In genomic region chr5:107263387-107264003, GRCh38 we compare ENCODE assay signal across 14 cellular contexts.
DNase-seq lines count a peak whose midpoint lies in the region; ATAC-seq and TF ChIP-seq lines count a peak whose summit lies in the region.
"Had no signal": no experiment of that assay in that cellular context is flagged by ENCODE, and none has a peak within 500 bp of the region (broad histone marks: within the 10 kb centered on the region; RNA-seq: fewer than 3 reads in every experiment).

No MANE protein-coding gene starts in this region.

- no peaks in the 10 kb centered on the region for H3K9me2 ChIP-seq in PC-9 (ENCODE audit: insufficient read depth)

- CTCF ChIA-PET in activated CD4-positive, alpha-beta memory T cell treated with anti-CD3 and anti-CD28 coated beads, Interleukin-2, amount 10 ng/mL, durations not matched to agents 7 days and 5 days (lab: Charles Lee): no interaction called here
- CTCF ChIA-PET in activated CD4-positive, alpha-beta memory T cell treated with anti-CD3 and anti-CD28 coated beads for 36 hours (lab: Charles Lee): interaction anchor here (0.7 to 1.1 kb wide), 3 partner anchors 15 to 412 kb away, joined by 3 to 4 read pairs (median 4); no protein-coding TSS in a partner anchor
- CTCF ChIA-PET in PC-9 (lab: Charles Lee): no interaction called here

- no peaks in the 10 kb centered on the region for H3F3A ChIP-seq in PC-9 (ENCODE audit: insufficient read depth, low read depth)

- POLR2A ChIA-PET in activated CD4-positive, alpha-beta memory T cell treated with anti-CD3 and anti-CD28 coated beads, Interleukin-2, amount 10 ng/mL, durations not matched to agents 7 days and 5 days (lab: Charles Lee): no interaction called here
- POLR2A ChIA-PET in activated CD4-positive, alpha-beta memory T cell treated with anti-CD3 and anti-CD28 coated beads for 36 hours (lab: Charles Lee): no interaction called here
- POLR2A ChIA-PET in PC-9 (lab: Charles Lee; ENCODE audit: unreplicated experiment): no interaction called here

- H4K20me1 ChIP-seq in PC-9 (ENCODE audit: insufficient read depth): no peaks in the 10 kb centered on the region

- no TSS peak for BruUV-seq in PC-9 (replicated peaks; lab: Mats Ljungman, UMichigan)

- H3K9me3 Mint-ChIP-seq in activated CD4-positive, alpha-beta memory T cell treated with anti-CD3 and anti-CD28 coated beads, Interleukin-2, amount 10 ng/mL, durations not matched to agents 7 days and 5 days: peaks cover 21% of the 10 kb centered on the region
- H3K9me3 Mint-ChIP-seq in activated CD4-positive, alpha-beta memory T cell treated with anti-CD3 and anti-CD28 coated beads for 36 hours: peaks cover 3% of the 10 kb centered on the region
- peaks cover 14% of the 10 kb centered on the region for H3K9me3 Mint-ChIP-seq in stimulated activated effector memory CD8-positive, alpha-beta T cell treated with anti-CD3 and anti-CD28 coated beads, Interleukin-12 subunit alpha, Interleukin-12 subunit beta, amount 100 ng/mL, for 72 hours

- H2AFZ ChIP-seq in PC-9: no peak overlapping the region

- no peaks in the 10 kb centered on the region for H3K36me3 Mint-ChIP-seq in activated CD4-positive, alpha-beta memory T cell treated with anti-CD3 and anti-CD28 coated beads, Interleukin-2, amount 10 ng/mL, durations not matched to agents 7 days and 5 days (ENCODE audit: low read depth)
- no peaks in the 10 kb centered on the region for H3K36me3 Mint-ChIP-seq in activated CD4-positive, alpha-beta memory T cell treated with anti-CD3 and anti-CD28 coated beads for 36 hours
- H3K36me3 Mint-ChIP-seq in stimulated activated effector memory CD8-positive, alpha-beta T cell treated with anti-CD3 and anti-CD28 coated beads, Interleukin-12 subunit alpha, Interleukin-12 subunit beta, amount 100 ng/mL, for 72 hours: no peaks in the 10 kb centered on the region

- TF ChIP-seq CTCF in brain microvascular endothelial cell (IDR thresholded peaks at IDR 0.05; ENCODE audit: low read depth, low read length, missing control alignments): no peak
- TF ChIP-seq CTCF in PC-9 (conservative IDR thresholded peaks at IDR 0.05): no peak

- H3K4me1 Mint-ChIP-seq in activated CD4-positive, alpha-beta memory T cell treated with anti-CD3 and anti-CD28 coated beads, Interleukin-2, amount 10 ng/mL, durations not matched to agents 7 days and 5 days: peaks cover 9% of the 10 kb centered on the region
- H3K4me1 Mint-ChIP-seq in activated CD4-positive, alpha-beta memory T cell treated with anti-CD3 and anti-CD28 coated beads for 36 hours (ENCODE audit: low read depth): peaks cover 4% of the 10 kb centered on the region
- H3K4me1 Mint-ChIP-seq in stimulated activated effector memory CD8-positive, alpha-beta T cell treated with anti-CD3 and anti-CD28 coated beads, Interleukin-12 subunit alpha, Interleukin-12 subunit beta, amount 100 ng/mL, for 72 hours: no peaks in the 10 kb centered on the region

- H3K27me3 Mint-ChIP-seq in activated CD4-positive, alpha-beta memory T cell treated with anti-CD3 and anti-CD28 coated beads, Interleukin-2, amount 10 ng/mL, durations not matched to agents 7 days and 5 days: no peaks in the 10 kb centered on the region
- H3K27me3 Mint-ChIP-seq in activated CD4-positive, alpha-beta memory T cell treated with anti-CD3 and anti-CD28 coated beads for 36 hours: no peaks in the 10 kb centered on the region

- no peak for DNase-seq in activated CD4-positive, alpha-beta memory T cell treated with anti-CD3 and anti-CD28 coated beads, Interleukin-2, amount 10 ng/mL, durations not matched to agents 7 days and 5 days
- no peak for DNase-seq in activated CD4-positive, alpha-beta memory T cell treated with anti-CD3 and anti-CD28 coated beads for 36 hours
- DNase-seq in stimulated activated effector memory CD8-positive, alpha-beta T cell treated with anti-CD3 and anti-CD28 coated beads, Interleukin-12 subunit alpha, Interleukin-12 subunit beta, amount 100 ng/mL, for 72 hours (ENCODE audit: low spot score in 2 of 2): no peak
- DNase-seq in NCI-H2196 (lab: John Stamatoyannopoulos, UW; ENCODE audit: unreplicated experiment): no peak
- DNase-seq in brain microvascular endothelial cell: no peak
- DNase-seq in PC-9: no peak
- DNase-seq: foreskin melanocyte; left ventricle myocardium inferior; NCI-H2107; stimulated activated CD4-positive, alpha-beta T cell treated with anti-CD3 and anti-CD28 coated beads, Interleukin-4, amount 100 ng/mL, for 24 hours had no signal

- in situ Hi-C loops in brain microvascular endothelial cell (cut with HindIII; ENCODE audit: low pct_ligation_motif_present, low sequenced_read_pairs): no loop called here

- no peak overlapping the region for H3K27ac ChIP-seq in brain microvascular endothelial cell
- no peak overlapping the region for H3K27ac ChIP-seq in PC-9
- H3K27ac ChIP-seq: left ventricle myocardium inferior, suprapubic skin had no signal

- H3K79me2 ChIP-seq in PC-9 (ENCODE audit: low read depth): no peaks in the 10 kb centered on the region

- 0 out of 2 replicates have a peak, but pooled peaks cover 6% of the 10 kb centered on the region for H3K4me1 ChIP-seq in PC-9 (replicated peaks; ENCODE audit: insufficient read depth)

- intact Hi-C loops in activated CD4-positive, alpha-beta memory T cell treated with anti-CD3 and anti-CD28 coated beads for 36 hours (cut with micrococcal nuclease): loop anchor here (1.0 to 10.0 kb wide), 5 partner anchors 22 to 411 kb away; partner anchors contain the start of gene EFNA5
- intact Hi-C loops in PC-9 (cut with micrococcal nuclease; ENCODE audit: unreplicated experiment): no loop called here

- peak overlapping the region; percentile 11 for H3K4me3 Mint-ChIP-seq in activated CD4-positive, alpha-beta memory T cell treated with anti-CD3 and anti-CD28 coated beads, Interleukin-2, amount 10 ng/mL, durations not matched to agents 7 days and 5 days
- H3K4me3 Mint-ChIP-seq in activated CD4-positive, alpha-beta memory T cell treated with anti-CD3 and anti-CD28 coated beads for 36 hours: no peak overlapping the region
- H3K4me3 Mint-ChIP-seq in stimulated activated effector memory CD8-positive, alpha-beta T cell treated with anti-CD3 and anti-CD28 coated beads, Interleukin-12 subunit alpha, Interleukin-12 subunit beta, amount 100 ng/mL, for 72 hours: peak overlapping the region; percentile 7
- H3K4me3 Mint-ChIP-seq: activated T-helper 1 cell treated with anti-CD3 and anti-CD28 coated beads, Interleukin-12 subunit alpha, Interleukin-12 subunit beta, Interleukin-2, Interleukin-4 antibody, amounts not matched to agents 30 ng/mL and 10 ng/mL and 1 ng/mL, durations not matched to agents 14 hours and 24 hours and 36 hours had no signal

- no peak overlapping the region for H3K4me2 ChIP-seq in PC-9

- no peak overlapping the region for H3K4me3 ChIP-seq in brain microvascular endothelial cell (ENCODE audit: low read depth, low read length)
- H3K4me3 ChIP-seq in PC-9: no peak overlapping the region
- H3K4me3 ChIP-seq: left ventricle myocardium inferior, suprapubic skin had no signal

- H3K36me3 ChIP-seq in brain microvascular endothelial cell (replicated peaks) (no peaks in the 10 kb centered on the region), PC-9 (ENCODE audit: low read depth) (no peaks in the 10 kb centered on the region)
- H3K36me3 ChIP-seq: left ventricle myocardium inferior, suprapubic skin had no signal

- peak overlapping the region; percentile 36 for H3K27ac Mint-ChIP-seq in activated CD4-positive, alpha-beta memory T cell treated with anti-CD3 and anti-CD28 coated beads, Interleukin-2, amount 10 ng/mL, durations not matched to agents 7 days and 5 days
- no peak overlapping the region for H3K27ac Mint-ChIP-seq in activated CD4-positive, alpha-beta memory T cell treated with anti-CD3 and anti-CD28 coated beads for 36 hours
- no peak overlapping the region for H3K27ac Mint-ChIP-seq in stimulated activated effector memory CD8-positive, alpha-beta T cell treated with anti-CD3 and anti-CD28 coated beads, Interleukin-12 subunit alpha, Interleukin-12 subunit beta, amount 100 ng/mL, for 72 hours
- H3K27ac Mint-ChIP-seq: activated T-helper 1 cell treated with anti-CD3 and anti-CD28 coated beads, Interleukin-12 subunit alpha, Interleukin-12 subunit beta, Interleukin-2, Interleukin-4 antibody, amounts not matched to agents 30 ng/mL and 10 ng/mL and 1 ng/mL, durations not matched to agents 14 hours and 24 hours and 36 hours had no signal

- no peaks in the 10 kb centered on the region for H3K27me3 ChIP-seq in brain microvascular endothelial cell (replicated peaks)
- H3K27me3 ChIP-seq in PC-9 (ENCODE audit: insufficient read depth, low read depth): no peaks in the 10 kb centered on the region
- H3K27me3 ChIP-seq: suprapubic skin had no signal

- no peaks in the 10 kb centered on the region; the same call in 1 of the 2 replicates for H3K9me3 ChIP-seq in PC-9 (ENCODE audit: insufficient read depth, low read depth)
- H3K9me3 ChIP-seq: left ventricle myocardium inferior, suprapubic skin had no signal

- ATAC-seq in GM21717 (IDR thresholded peaks at IDR 0.05; ENCODE audit: unreplicated experiment): peak; percentile 78
- ATAC-seq in HG03280 (IDR thresholded peaks at IDR 0.05; ENCODE audit: unreplicated experiment): peak; percentile 74
- peak; percentile 74 for ATAC-seq in stimulated activated effector memory CD8-positive, alpha-beta T cell treated with anti-CD3 and anti-CD28 coated beads, Interleukin-12 subunit alpha, Interleukin-12 subunit beta, amount 100 ng/mL, for 72 hours
